ENCODE assay signal across 24 cellular contexts in the genomic region with DNA sequence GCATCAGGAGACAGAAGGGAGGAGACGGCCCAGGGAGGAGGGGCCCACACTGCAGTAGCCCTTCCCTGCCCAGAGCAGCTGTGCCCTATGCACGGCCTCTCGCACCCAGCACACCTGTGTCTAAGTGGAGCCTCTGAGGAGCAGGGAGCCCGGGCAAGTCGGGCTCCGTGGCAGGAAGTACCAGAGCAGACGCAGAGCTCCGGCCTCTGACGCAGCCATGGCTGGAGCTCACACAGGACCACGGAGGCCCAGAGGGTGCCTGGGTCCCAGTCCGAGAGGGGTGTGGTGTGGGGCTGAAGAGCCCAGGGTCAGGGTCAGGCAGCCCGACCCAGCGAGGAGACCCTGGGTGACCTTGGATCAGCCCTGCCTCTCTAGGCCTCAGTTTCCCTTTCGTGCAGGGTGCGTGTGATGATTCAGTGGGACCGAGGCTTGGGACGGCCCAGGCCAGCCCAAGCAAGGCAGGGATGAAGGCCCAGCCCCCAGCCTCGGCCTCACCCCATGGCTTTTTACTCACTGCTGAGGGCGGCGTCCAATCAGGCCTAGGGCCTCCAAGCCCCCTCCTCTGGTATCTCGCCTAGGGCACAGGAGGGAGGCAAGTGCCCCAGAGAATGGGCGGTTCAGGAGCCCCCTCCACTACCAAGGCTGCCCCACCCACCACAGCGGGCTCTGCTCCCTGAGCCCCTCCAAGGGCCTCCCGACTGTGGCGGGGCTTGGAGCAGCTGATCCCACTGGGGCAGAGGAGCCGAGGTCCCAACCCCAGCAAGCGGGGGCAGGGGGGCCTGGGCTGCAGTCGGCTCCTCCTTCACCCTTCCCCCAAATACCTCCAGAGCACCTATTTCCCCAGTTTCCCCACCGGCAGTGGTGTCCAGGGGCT. TPM values are rescaled to one million over a fixed set of nuclear protein-coding genes. Genes with fewer than 3 reads are reported as not detected.
DNase-seq lines count a peak whose midpoint lies in the region; ATAC-seq and TF ChIP-seq lines count a peak whose summit lies in the region.
"Had no signal": no experiment of that assay in that cellular context is flagged by ENCODE, and none has a peak within 500 bp of the region (broad histone marks: within the 10 kb centered on the region; RNA-seq: fewer than 3 reads in every experiment).

No MANE protein-coding gene starts in this region.

- ATAC-seq in GM23338 (peak; percentile 15), GM18909 (IDR thresholded peaks at IDR 0.05; ENCODE audit: poor library complexity, unreplicated experiment) (no peak), HG03460 (IDR thresholded peaks at IDR 0.05; ENCODE audit: unreplicated experiment) (no peak)
- ATAC-seq: activated CD8-positive, alpha-beta memory T cell treated with anti-CD3 and anti-CD28 coated beads, Interleukin-2, amount 10 ng/mL, durations not matched to agents 7 days and 5 days; CD8-positive, alpha-beta T cell; GM12878; stimulated activated memory B cell treated with anti-CD40 and anti-IgM and Interleukin-4, amounts not matched to agents 10 μg/mL and 1 μg/mL and 100 μg/mL, for 72 hours had no signal

- H2AFZ ChIP-seq in GM23338: 0 out of 2 replicates have a peak overlapping the region, but pooled peaks have one; percentile 52

- H3K27ac ChIP-seq in BLaER1 (peak overlapping the region; percentile 21; the same call in 1 of the 2 replicates), GM23338 (ENCODE audit: low read depth) (no peak overlapping the region), mesendoderm (ENCODE audit: low read depth, low read length) (no peak overlapping the region)
- H3K27ac ChIP-seq: thoracic aorta had no signal

- H3K79me2 ChIP-seq in GM23338 (replicated peaks; ENCODE audit: insufficient read depth) (no peaks in the 10 kb centered on the region), mesendoderm (ENCODE audit: control insufficient read depth, insufficient read depth, low read length) (no peaks in the 10 kb centered on the region)

- no peak overlapping the region for H3K4me3 Mint-ChIP-seq in GM23338
- H3K4me3 Mint-ChIP-seq: activated CD4-positive, alpha-beta T cell treated with anti-CD3 and anti-CD28 coated beads, Interleukin-2, amount 10 ng/mL, durations not matched to agents 24 days and 14 days; activated CD8-positive, alpha-beta memory T cell treated with anti-CD3 and anti-CD28 coated beads, Interleukin-2, amount 10 ng/mL, durations not matched to agents 7 days and 5 days; activated naive CD4-positive, alpha-beta T cell treated with anti-CD3 and anti-CD28 coated beads, Interleukin-2, amount 10 ng/mL, durations not matched to agents 7 days and 5 days; CD8-positive, alpha-beta T cell; nephron; stimulated activated memory B cell treated with anti-CD40 and anti-IgM and Interleukin-4, amounts not matched to agents 10 μg/mL and 1 μg/mL and 100 μg/mL, for 72 hours had no signal

- no peak for TF ChIP-seq CTCF in GM23338 (conservative IDR thresholded peaks at IDR 0.05; ENCODE audit: low read depth in 2 of 2)

- H3K36me3 ChIP-seq in BLaER1 (no peaks in the 10 kb centered on the region), GM23338 (ENCODE audit: insufficient read depth) (no peaks in the 10 kb centered on the region), mesendoderm (ENCODE audit: control insufficient read depth, insufficient read depth, low read length) (no peaks in the 10 kb centered on the region)
- H3K36me3 ChIP-seq: thoracic aorta had no signal

- H3K4me1 Mint-ChIP-seq in GM23338: peaks cover 10% of the 10 kb centered on the region; the same call in 2 of the 3 replicates
- H3K4me1 Mint-ChIP-seq: activated CD4-positive, alpha-beta T cell treated with anti-CD3 and anti-CD28 coated beads, Interleukin-2, amount 10 ng/mL, durations not matched to agents 24 days and 14 days; activated naive CD4-positive, alpha-beta T cell treated with anti-CD3 and anti-CD28 coated beads, Interleukin-2, amount 10 ng/mL, durations not matched to agents 7 days and 5 days had no signal

- no peak overlapping the region for H2BK5ac ChIP-seq in mesendoderm (ENCODE audit: low read length)

- H2BK120ac ChIP-seq in mesendoderm (ENCODE audit: low read depth, low read length): no peak overlapping the region

- H3K27me3 ChIP-seq in BLaER1 (no peaks in the 10 kb centered on the region), GM23338 (ENCODE audit: insufficient read depth) (no peaks in the 10 kb centered on the region), mesendoderm (ENCODE audit: insufficient read depth, low read length, poor library complexity) (no peaks in the 10 kb centered on the region)

- H3F3A ChIP-seq in GM23338 (replicated peaks; ENCODE audit: low read depth): 0 out of 2 replicates have a peak, but pooled peaks cover 3% of the 10 kb centered on the region

- H3K9me3 ChIP-seq in BLaER1: no peaks in the 10 kb centered on the region
- H3K9me3 ChIP-seq: thoracic aorta had no signal

- H4K8ac ChIP-seq in mesendoderm (ENCODE audit: low read depth, low read length): no peak overlapping the region

- no peaks in the 10 kb centered on the region for H3K79me1 ChIP-seq in mesendoderm (ENCODE audit: low read length)

- no peak overlapping the region for H3K23ac ChIP-seq in mesendoderm (ENCODE audit: low read length)

- H3K9me3 Mint-ChIP-seq in GM23338: no peaks in the 10 kb centered on the region
- H3K9me3 Mint-ChIP-seq: activated CD4-positive, alpha-beta T cell treated with anti-CD3 and anti-CD28 coated beads, Interleukin-2, amount 10 ng/mL, durations not matched to agents 24 days and 14 days; activated naive CD4-positive, alpha-beta T cell treated with anti-CD3 and anti-CD28 coated beads, Interleukin-2, amount 10 ng/mL, durations not matched to agents 7 days and 5 days; CD8-positive, alpha-beta T cell; nephron; stimulated activated memory B cell treated with anti-CD40 and anti-IgM and Interleukin-4, amounts not matched to agents 10 μg/mL and 1 μg/mL and 100 μg/mL, for 72 hours had no signal

- no peaks in the 10 kb centered on the region for H3K36me3 Mint-ChIP-seq in GM23338 (ENCODE audit: low read depth)
- H3K36me3 Mint-ChIP-seq: activated CD8-positive, alpha-beta memory T cell treated with anti-CD3 and anti-CD28 coated beads, Interleukin-2, amount 10 ng/mL, durations not matched to agents 7 days and 5 days; activated naive CD4-positive, alpha-beta T cell treated with anti-CD3 and anti-CD28 coated beads, Interleukin-2, amount 10 ng/mL, durations not matched to agents 7 days and 5 days; CD8-positive, alpha-beta T cell; stimulated activated memory B cell treated with anti-CD40 and anti-IgM and Interleukin-4, amounts not matched to agents 10 μg/mL and 1 μg/mL and 100 μg/mL, for 72 hours had no signal

- no peak overlapping the region for H4K5ac ChIP-seq in mesendoderm (ENCODE audit: low read length)

- peaks cover 16% of the 10 kb centered on the region for H3K27me3 Mint-ChIP-seq in GM23338 (ENCODE audit: insufficient read depth, low read depth, poor library complexity)

- no peak overlapping the region for H3K4me3 ChIP-seq in BLaER1
- no peak overlapping the region for H3K4me3 ChIP-seq in GM23338
- no peak overlapping the region for H3K4me3 ChIP-seq in mesendoderm (ENCODE audit: low read length)
- H3K4me3 ChIP-seq: GM12878, smooth muscle cell, thoracic aorta had no signal

- no peak overlapping the region for H3K4ac ChIP-seq in mesendoderm (ENCODE audit: low read depth, low read length)

- DNase-seq in GM23338 (ENCODE audit: low spot score): no peak
- DNase-seq in RPMI8226: peak; percentile 97
- DNase-seq in mesendoderm: no peak
- DNase-seq in middle frontal gyrus (ENCODE audit: extremely low spot score, low spot score): no peak
- DNase-seq in stimulated activated naive CD4-positive, alpha-beta T cell treated with Interleukin-2 at 50 U/mL for 16 hours (lab: John Stamatoyannopoulos, UW): no peak
- DNase-seq: activated CD4-positive, alpha-beta T cell treated with anti-CD3 and anti-CD28 coated beads, Interleukin-2, amount 10 ng/mL, durations not matched to agents 24 days and 14 days; activated CD8-positive, alpha-beta memory T cell treated with anti-CD3 and anti-CD28 coated beads, Interleukin-2, amount 10 ng/mL, durations not matched to agents 7 days and 5 days; activated naive CD4-positive, alpha-beta T cell treated with anti-CD3 and anti-CD28 coated beads, Interleukin-2, amount 10 ng/mL, durations not matched to agents 7 days and 5 days; caudate nucleus; CD8-positive, alpha-beta T cell; NCI-H1694; T-helper 2 cell had no signal

- H2AK5ac ChIP-seq in mesendoderm (ENCODE audit: low read length): no peak overlapping the region

- no peak overlapping the region for H3K18ac ChIP-seq in mesendoderm (ENCODE audit: low read length)

- no peak overlapping the region for H3K27ac Mint-ChIP-seq in GM23338
- H3K27ac Mint-ChIP-seq: activated CD4-positive, alpha-beta T cell treated with anti-CD3 and anti-CD28 coated beads, Interleukin-2, amount 10 ng/mL, durations not matched to agents 24 days and 14 days; activated CD8-positive, alpha-beta memory T cell treated with anti-CD3 and anti-CD28 coated beads, Interleukin-2, amount 10 ng/mL, durations not matched to agents 7 days and 5 days; activated naive CD4-positive, alpha-beta T cell treated with anti-CD3 and anti-CD28 coated beads, Interleukin-2, amount 10 ng/mL, durations not matched to agents 7 days and 5 days; CD8-positive, alpha-beta T cell; stimulated activated memory B cell treated with anti-CD40 and anti-IgM and Interleukin-4, amounts not matched to agents 10 μg/mL and 1 μg/mL and 100 μg/mL, for 72 hours had no signal

- H3K4me1 ChIP-seq in BLaER1: peaks cover 74% of the 10 kb centered on the region
- H3K4me1 ChIP-seq in GM23338 (ENCODE audit: insufficient read depth): no peaks in the 10 kb centered on the region; the same call in 1 of the 2 replicates
- no peaks in the 10 kb centered on the region for H3K4me1 ChIP-seq in mesendoderm (ENCODE audit: control insufficient read depth, low read depth, low read length)

- H3K9ac ChIP-seq in BLaER1: peak overlapping the region; percentile 25
- H3K9ac ChIP-seq in mesendoderm (ENCODE audit: low read length): no peak overlapping the region

- H4K20me1 ChIP-seq in BLaER1: peaks cover under 1% of the 10 kb centered on the region; the same call in 1 of the 2 replicates
- H4K20me1 ChIP-seq in GM23338 (replicated peaks; ENCODE audit: insufficient read depth): no peaks in the 10 kb centered on the region

- peak overlapping the region; percentile 72 for H3K4me2 ChIP-seq in BLaER1
- no peak overlapping the region for H3K4me2 ChIP-seq in GM23338
- no peak overlapping the region for H3K4me2 ChIP-seq in mesendoderm (ENCODE audit: low read length)
- H3K4me2 ChIP-seq: smooth muscle cell had no signal

- H3K56ac ChIP-seq in mesendoderm (ENCODE audit: low read length): peak overlapping the region; percentile 39

- no peak overlapping the region for H2BK15ac ChIP-seq in mesendoderm (replicated peaks; ENCODE audit: low read depth)

- H3K9me2 ChIP-seq in GM23338 (ENCODE audit: insufficient read depth): no peaks in the 10 kb centered on the region

- WGBS in mesendoderm (ENCODE audit: extremely low coverage, insufficient coverage, low lambda C conversion rate): no CpG with 5 or more reads among the region's 29 CpGs

RNA-seq across cellular contexts. Expression of a gene that starts 4.3 kb away (rescaled TPM):
- 33.3 and 44.7 TPM in 2 replicates for total RNA-seq in GM23338 (2014; rRNA removed; shearing (Covaris generic))
- polyA plus RNA-seq in GM23338 (2016; fragmentation: Nextera tagmentation; extraction: Ambion mirVana): 31.8 and 34.4 TPM in 2 replicates
- 14.1 TPM for polyA plus RNA-seq in mesendoderm (2013, experiment 1 of 2)
- polyA plus RNA-seq in mesendoderm (2013, experiment 2 of 2): 14.3 TPM

RNA-seq across cellular contexts. Expression of a gene that starts 20.8 kb away (rescaled TPM):
- 47.2 and 60.0 TPM in 2 replicates for total RNA-seq in GM23338 (2014; rRNA removed; shearing (Covaris generic))
- polyA plus RNA-seq in GM23338 (2016; fragmentation: Nextera tagmentation; extraction: Ambion mirVana): 18.7 and 24.2 TPM in 2 replicates
- polyA plus RNA-seq in mesendoderm (2013, experiment 1 of 2): 17.8 TPM
- polyA plus RNA-seq in mesendoderm (2013, experiment 2 of 2): 18.1 TPM
- total RNA-seq: activated CD8-positive, alpha-beta memory T cell treated with anti-CD3 and anti-CD28 coated beads, Interleukin-2, amount 10 ng/mL, durations not matched to agents 7 days and 5 days had no signal

RNA-seq across cellular contexts. Expression of a gene that starts 28.8 kb away (rescaled TPM):
- total RNA-seq in GM23338 (2014; rRNA removed; shearing (Covaris generic)): 56.1 and 60.8 TPM in 2 replicates
- 38.2 and 44.4 TPM in 2 replicates for polyA plus RNA-seq in GM23338 (2016; fragmentation: Nextera tagmentation; extraction: Ambion mirVana)
- 14.0 TPM for polyA plus RNA-seq in mesendoderm (2013, experiment 1 of 2)
- 13.6 TPM for polyA plus RNA-seq in mesendoderm (2013, experiment 2 of 2)
- total RNA-seq: CD8-positive, alpha-beta T cell had no signal

RNA-seq across cellular contexts. Expression of a gene that starts 51.2 kb away (rescaled TPM):
- total RNA-seq in GM23338 (2014; rRNA removed; shearing (Covaris generic)): 0.45 and 9.8 TPM in 2 replicates
- polyA plus RNA-seq in GM23338 (2016; fragmentation: Nextera tagmentation; extraction: Ambion mirVana): 0.43 and 0.74 TPM in 2 replicates
- 0.27 TPM for polyA plus RNA-seq in mesendoderm (2013, experiment 1 of 2)
- 0.59 TPM for polyA plus RNA-seq in mesendoderm (2013, experiment 2 of 2)
- total RNA-seq: endothelial cell of umbilical vein, mononuclear cell, smooth muscle cell had no signal
- polyA plus RNA-seq: endothelial cell of umbilical vein, smooth muscle cell had no signal

RNA-seq across cellular contexts. Expression of a gene that starts 56.8 kb away (rescaled TPM):
- not detected in 2 replicates for total RNA-seq in GM23338 (2014; rRNA removed; shearing (Covaris generic))
- polyA plus RNA-seq in GM23338 (2016; fragmentation: Nextera tagmentation; extraction: Ambion mirVana): not detected in 2 replicates
- polyA plus RNA-seq in mesendoderm (2013, experiment 1 of 2): not detected
- not detected for polyA plus RNA-seq in mesendoderm (2013, experiment 2 of 2)
- total RNA-seq: activated CD4-positive, alpha-beta T cell treated with anti-CD3 and anti-CD28 coated beads, Interleukin-2, amount 10 ng/mL, durations not matched to agents 24 days and 14 days; activated CD8-positive, alpha-beta memory T cell treated with anti-CD3 and anti-CD28 coated beads, Interleukin-2, amount 10 ng/mL, durations not matched to agents 7 days and 5 days; CD8-positive, alpha-beta T cell; dermis microvascular lymphatic vessel endothelial cell; endothelial cell of umbilical vein; GM12878; left lobe of liver; mononuclear cell; smooth muscle cell had no signal
- polyA plus RNA-seq: GM12878, smooth muscle cell had no signal
